Comparison of ENCODE assay signal across 1 cellular context in the genomic region with DNA sequence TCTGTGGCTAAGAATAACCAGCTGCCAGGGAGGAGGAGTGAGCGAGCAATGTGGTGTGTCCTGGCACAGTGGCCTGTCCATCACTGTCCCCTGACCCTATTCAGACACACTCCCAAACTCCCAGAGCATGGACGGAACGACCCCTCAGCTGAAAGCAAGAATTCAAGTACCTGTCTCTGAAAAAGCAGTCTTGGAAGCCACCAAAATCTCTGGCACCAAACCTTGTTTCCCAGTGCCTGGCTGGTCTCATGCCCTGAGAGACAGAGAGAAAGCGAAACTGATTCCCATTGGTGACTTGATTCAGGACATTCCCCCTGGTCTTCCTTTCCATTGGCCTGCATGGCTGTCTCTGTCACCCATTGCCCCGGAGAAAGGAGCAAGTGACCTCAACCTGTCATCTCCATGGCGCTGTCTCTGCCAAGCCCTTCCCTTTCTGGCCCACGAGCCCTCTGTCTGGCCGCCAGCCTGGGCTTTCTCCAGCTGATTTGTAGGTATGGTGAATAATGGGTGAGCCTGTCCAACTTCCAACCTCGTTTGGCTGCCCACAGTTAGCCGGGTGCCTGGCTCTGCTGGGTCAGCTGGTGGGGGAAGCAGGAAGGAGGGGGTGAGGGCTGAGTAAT.
TF ChIP-seq lines count a peak whose summit lies in the region.

Gene DDO (minus strand): TSS at position 279 of the 620 bp plus-strand sequence. CDS start 2,113 bp downstream, outside the sequence.

TF ChIP-seq in IMR-90, 13 proteins besides CTCF, POLR2A, EP300 and RAD21 (continued from another document):
- TF ChIP-seq CEBPB (IDR thresholded peaks at IDR 0.05; ENCODE audit: low read depth, low read length) (no peak), FOS (IDR thresholded peaks at IDR 0.05; ENCODE audit: low read depth, low read length) (no peak), CHD1 (IDR thresholded peaks at IDR 0.05; ENCODE audit: low read depth, low read length) (no peak)
